In genomic region chr11:105466582-105467228, GRCh38 we compare ENCODE assay signal across 12 cellular contexts.
DNase-seq lines count a peak whose midpoint lies in the region; ATAC-seq, FAIRE-seq and TF ChIP-seq lines count a peak whose summit lies in the region.
"Had no signal": no experiment of that assay in that cellular context is flagged by ENCODE, and none has a peak within 500 bp of the region (broad histone marks: within the 10 kb centered on the region; RNA-seq: fewer than 3 reads in every experiment).

No MANE protein-coding gene starts in this region.

- TF ChIP-seq RAD21 in Ishikawa (IDR thresholded peaks at IDR 0.05; ENCODE audit: low read depth): no peak

- no peaks in the 10 kb centered on the region for H3K36me3 ChIP-seq in bronchial epithelial cell (ENCODE audit: control insufficient read depth, insufficient read depth, low read length)

- no peak for TF ChIP-seq CTCF in bronchial epithelial cell (IDR thresholded peaks at IDR 0.05; ENCODE audit: insufficient read depth, low read length, severe bottlenecking)

- no peak for TF ChIP-seq EP300 in Ishikawa (IDR thresholded peaks at IDR 0.05; ENCODE audit: borderline replicate concordance)

- no peak for FAIRE-seq in bronchial epithelial cell (lab: Jason Lieb, UNC)
- FAIRE-seq: endometrium had no signal

- DNase-seq in DMS153 treated with DMSO at 0.1 percent for 48 hours (lab: John Stamatoyannopoulos, UW; ENCODE audit: unreplicated experiment) (peak; percentile 8), bronchial epithelial cell (ENCODE audit: low read depth) (peak; percentile 52), kidney glomerular epithelial cell (lab: John Stamatoyannopoulos, UW) (peak; percentile 10), pons (ENCODE audit: low spot score) (no peak), posterior cingulate gyrus (no peak)
- DNase-seq: CD8-positive, alpha-beta T cell; stimulated activated naive CD4-positive, alpha-beta T cell had no signal

- H3K4me3 ChIP-seq in bronchial epithelial cell (ENCODE audit: low read depth, low read length): no peak overlapping the region

- ATAC-seq in esophagus mucosa: no peak
- no peak for ATAC-seq in HG02938 (IDR thresholded peaks at IDR 0.05; ENCODE audit: unreplicated experiment)
- ATAC-seq: activated naive CD4-positive, alpha-beta T cell treated with anti-CD3 and anti-CD28 coated beads, Interleukin-2, amount 50 U/mL, for 72 hours; CD8-positive, alpha-beta T cell had no signal

- intact Hi-C loops in posterior cingulate gyrus (cut with DNase I): no loop called here

- H3K27me3 ChIP-seq in bronchial epithelial cell (ENCODE audit: control insufficient read depth, insufficient read depth, low read length): no peaks in the 10 kb centered on the region

TF ChIP-seq in Ishikawa, 13 proteins besides CTCF, POLR2A, EP300 and RAD21:
- TF ChIP-seq NFIC (IDR thresholded peaks at IDR 0.05) (peak; percentile 67), CREB1 (IDR thresholded peaks at IDR 0.05; ENCODE audit: low read depth) (no peak), TEAD4 (IDR thresholded peaks at IDR 0.05) (peak; percentile 33), EGR1 (IDR thresholded peaks at IDR 0.05) (no peak), REST (IDR thresholded peaks at IDR 0.05; ENCODE audit: low read depth) (no peak), YY1 (IDR thresholded peaks at IDR 0.05; ENCODE audit: low read depth) (no peak), MAX (IDR thresholded peaks at IDR 0.05) (no peak), FOXM1 (IDR thresholded peaks at IDR 0.05; ENCODE audit: borderline replicate concordance, low read depth) (no peak), TAF1 (IDR thresholded peaks at IDR 0.05; ENCODE audit: low read depth) (no peak)

Comparison
In these comparisons a context has a peak if more than half of its experiments do, and no peak if none do; other contexts are left out.
1. DNase-seq: peak in DMS153 treated with DMSO at 0.1 percent for 48 hours (single experiment), bronchial epithelial cell (single experiment) and kidney glomerular epithelial cell (single experiment); none in pons (single experiment) and posterior cingulate gyrus (0 of 10).